Comparison of ENCODE assay signal across 8 cellular contexts in the genomic region with DNA sequence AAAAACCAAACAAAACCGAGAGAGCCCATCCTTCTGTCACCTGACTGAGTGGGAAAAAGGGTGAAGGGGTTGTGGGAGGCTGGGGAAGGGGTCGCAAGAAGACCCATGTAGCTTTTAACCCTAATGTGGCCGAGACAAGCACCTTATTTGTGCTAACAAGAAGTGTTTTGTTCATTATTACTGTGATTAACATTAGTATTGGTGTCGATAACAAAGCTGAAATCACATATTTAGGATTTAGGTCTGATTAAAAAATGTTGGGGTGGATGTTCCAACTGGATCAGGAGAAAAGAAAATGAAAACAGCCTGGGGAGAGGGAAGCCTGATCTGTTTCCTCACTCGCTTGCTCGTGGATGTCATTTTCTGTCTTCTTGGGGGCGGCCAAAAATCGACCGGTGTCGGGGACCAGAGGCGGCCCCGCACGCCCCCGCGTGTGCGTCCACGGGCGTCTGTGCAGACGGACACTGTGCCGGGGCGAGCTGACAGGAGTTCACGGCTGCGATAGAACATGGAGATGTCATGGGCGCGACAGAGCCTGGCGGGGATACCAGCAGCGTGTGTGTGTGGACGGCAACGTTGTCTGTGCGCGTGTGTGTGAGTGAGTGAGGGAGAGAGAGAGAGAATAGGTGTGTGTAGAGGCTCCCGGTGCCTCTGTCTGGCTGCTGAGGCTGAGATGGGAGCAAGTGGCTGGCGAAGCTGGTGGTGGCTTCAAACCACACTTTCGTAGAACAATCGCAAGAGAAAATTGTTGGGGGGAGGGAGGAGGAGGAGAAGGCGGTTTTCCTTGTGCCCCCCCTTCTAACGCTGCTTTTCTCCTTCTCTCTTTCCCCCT. TPM values are rescaled to one million over a fixed set of nuclear protein-coding genes. Genes with fewer than 3 reads are reported as not detected.
DNase-seq lines count a peak whose midpoint lies in the region; ATAC-seq and TF ChIP-seq lines count a peak whose summit lies in the region.

No MANE protein-coding gene starts in this region.

- H3K36me3 ChIP-seq in adipocyte (ENCODE audit: control insufficient read depth, insufficient read depth, low read length, severe bottlenecking) (peaks cover 20% of the 10 kb centered on the region), tibial nerve (peaks cover 0 to 9% (median 0%) of the 10 kb centered on the region in 3 donors)

- H3K27ac ChIP-seq in tibial nerve, result peak overlapping the region; percentile 4 to 95 (median 84)

- 18 to 24% methylated on average over 37 of the region's 37 CpGs for WGBS in tibial nerve, 2 donors

- H3K9me3 Mint-ChIP-seq in activated CD8-positive, alpha-beta memory T cell treated with anti-CD3 and anti-CD28 coated beads, Interleukin-2, amount 10 ng/mL, durations not matched to agents 7 days and 5 days (ENCODE audit: low read depth), result no peaks in the 10 kb centered on the region

- H3K36me3 Mint-ChIP-seq in activated CD8-positive, alpha-beta memory T cell treated with anti-CD3 and anti-CD28 coated beads, Interleukin-2, amount 10 ng/mL, durations not matched to agents 7 days and 5 days, result no peaks in the 10 kb centered on the region

- H3K4me1 Mint-ChIP-seq in activated CD8-positive, alpha-beta memory T cell treated with anti-CD3 and anti-CD28 coated beads, Interleukin-2, amount 10 ng/mL, durations not matched to agents 7 days and 5 days, result peaks cover 16% of the 10 kb centered on the region

- no peak for TF ChIP-seq CTCF in tibial nerve (IDR thresholded peaks at IDR 0.05)

- no peak for ATAC-seq in activated CD8-positive, alpha-beta memory T cell treated with anti-CD3 and anti-CD28 coated beads, Interleukin-2, amount 10 ng/mL, durations not matched to agents 7 days and 5 days
- ATAC-seq in left lobe of liver, result peak; percentile 31
- ATAC-seq in GM21447 (IDR thresholded peaks at IDR 0.05; ENCODE audit: unreplicated experiment), result no peak
- ATAC-seq in GM18519 (IDR thresholded peaks at IDR 0.05; ENCODE audit: low FRiP score, unreplicated experiment), result no peak

- H3K4me3 ChIP-seq in adipocyte (ENCODE audit: low read length) (peak overlapping the region; percentile 85), tibial nerve (peak overlapping the region; percentile 22 to 49 (median 40))

- no peak for DNase-seq in activated CD8-positive, alpha-beta memory T cell treated with anti-CD3 and anti-CD28 coated beads, Interleukin-2, amount 10 ng/mL, durations not matched to agents 7 days and 5 days
- DNase-seq in activated CD8-positive, alpha-beta memory T cell treated with anti-CD3 and anti-CD28 coated beads, Interleukin-2, amount 50 U/mL, for 48 hours, result no peak
- DNase-seq in adipocyte (ENCODE audit: low read depth) (no peak), left lobe of liver (ENCODE audit: low spot score) (peak; percentile 60), tibial nerve (ENCODE audit: low spot score in 2 of 2) (no peak)
- DNase-seq in stimulated activated CD8-positive, alpha-beta memory T cell treated with anti-CD3 and anti-CD28 coated beads, Interleukin-4, amount 100 ng/mL, for 48 hours, result no peak

- peaks cover 78% of the 10 kb centered on the region for H3K27me3 Mint-ChIP-seq in activated CD8-positive, alpha-beta memory T cell treated with anti-CD3 and anti-CD28 coated beads, Interleukin-2, amount 10 ng/mL, durations not matched to agents 7 days and 5 days

- H3K27me3 ChIP-seq in adipocyte (replicated peaks; ENCODE audit: control insufficient read depth, insufficient read depth, low read length), result no peaks in the 10 kb centered on the region
- no peaks in the 10 kb centered on the region for H3K27me3 ChIP-seq in tibial nerve

- H3K9me3 ChIP-seq in adipocyte (ENCODE audit: control insufficient read depth, low read length) (no peaks in the 10 kb centered on the region), tibial nerve (no peaks in the 10 kb centered on the region)

- no peak overlapping the region for H3K27ac Mint-ChIP-seq in activated CD8-positive, alpha-beta memory T cell treated with anti-CD3 and anti-CD28 coated beads, Interleukin-2, amount 10 ng/mL, durations not matched to agents 7 days and 5 days

- peak overlapping the region; percentile 37 for H3K4me3 Mint-ChIP-seq in activated CD8-positive, alpha-beta memory T cell treated with anti-CD3 and anti-CD28 coated beads, Interleukin-2, amount 10 ng/mL, durations not matched to agents 7 days and 5 days

- peaks cover 77% of the 10 kb centered on the region for H3K4me1 ChIP-seq in adipocyte (ENCODE audit: control insufficient read depth, insufficient read depth, low read length)
- H3K4me1 ChIP-seq in tibial nerve, result peaks cover 0 to 92% (median 39%) of the 10 kb centered on the region in 4 donors

- H3K9ac ChIP-seq in adipocyte (ENCODE audit: low read length), result peak overlapping the region; percentile 97

- CTCF ChIA-PET in activated CD8-positive, alpha-beta memory T cell treated with anti-CD3 and anti-CD28 coated beads, Interleukin-2, amount 10 ng/mL, durations not matched to agents 7 days and 5 days (lab: Charles Lee), result interaction anchor here (0.7 to 1.7 kb wide), 6 partner anchors 9 to 73 kb away, joined by 3 to 9 read pairs (median 6); no protein-coding TSS in a partner anchor

- TF ChIP-seq EP300 in tibial nerve (IDR thresholded peaks at IDR 0.05), result no peak

- TF ChIP-seq POLR2A in tibial nerve (IDR thresholded peaks at IDR 0.05), result no peak

RNA-seq across cellular contexts. Expression of gene NFIX, which starts 29.1 kb away (rescaled TPM):
- total RNA-seq in activated CD8-positive, alpha-beta memory T cell treated with anti-CD3 and anti-CD28 coated beads, Interleukin-2, amount 10 ng/mL, durations not matched to agents 7 days and 5 days, result under 1 TPM; 0.21 to 0.32 TPM
- total RNA-seq in left lobe of liver, result 41.4 TPM
- total RNA-seq in tibial nerve, result 10 to 100 TPM; 39.8 to 55.8 (median 48.2) TPM

RNA-seq across cellular contexts. Expression of gene DAND5, which starts 55.0 kb away (rescaled TPM):
- under 1 TPM; 0.21 to 0.26 TPM for total RNA-seq in activated CD8-positive, alpha-beta memory T cell treated with anti-CD3 and anti-CD28 coated beads, Interleukin-2, amount 10 ng/mL, durations not matched to agents 7 days and 5 days
- total RNA-seq in left lobe of liver, result not detected
- not detected for total RNA-seq in tibial nerve

Comparison
In these comparisons a context has a peak if more than half of its experiments do, and no peak if none do; other contexts are left out.
1. RNA of gene NFIX, which starts 29.1 kb away (total RNA-seq): 39.8 to 55.8 TPM in tibial nerve and 41.4 TPM in left lobe of liver (single experiment); 0.21 to 0.32 TPM in activated CD8-positive, alpha-beta memory T cell treated with anti-CD3 and anti-CD28 coated beads, Interleukin-2, amount 10 ng/mL, durations not matched to agents 7 days and 5 days; every median in the first group is over 10 times any median in the second.